ENCODE assay signal across 10 cellular contexts in genomic region chr21:44867999-44868700, GRCh38. TPM values are rescaled to one million over a fixed set of nuclear protein-coding genes. Genes with fewer than 3 reads are reported as not detected.
A peak's percentile ranks its signal among the peaks of the same experiment; 100 is the strongest.
DNase-seq lines count a peak whose midpoint lies in the region; ATAC-seq and TF ChIP-seq lines count a peak whose summit lies in the region.
"Had no signal": no experiment of that assay in that cellular context is flagged by ENCODE, and none has a peak within 500 bp of the region (broad histone marks: within the 10 kb centered on the region; RNA-seq: fewer than 3 reads in every experiment).

No MANE protein-coding gene starts in this region.

- peaks cover 20% of the 10 kb centered on the region for H3K36me3 Mint-ChIP-seq in WTC11

- peaks cover 73% of the 10 kb centered on the region for H3K4me1 ChIP-seq in effector memory CD4-positive, alpha-beta T cell (ENCODE audit: control insufficient read depth, insufficient read depth, low read length, poor library complexity, severe bottlenecking)
- peaks cover 0 to 80% (median 73%) of the 10 kb centered on the region in 4 donors for H3K4me1 ChIP-seq in sigmoid colon

- peak overlapping the region; percentile 64 for H3K27ac ChIP-seq in effector memory CD4-positive, alpha-beta T cell (ENCODE audit: insufficient read depth, low read length, poor library complexity, severe bottlenecking)
- H3K27ac ChIP-seq in sigmoid colon: peak overlapping the region; percentile 95 to 98 (median 98)
- H3K27ac ChIP-seq: epithelial cell of prostate had no signal

- H3K9me3 Mint-ChIP-seq in WTC11: no peaks in the 10 kb centered on the region

- H3K36me3 ChIP-seq in effector memory CD4-positive, alpha-beta T cell (ENCODE audit: control insufficient read depth, insufficient read depth, low read length): peaks cover 19% of the 10 kb centered on the region
- H3K36me3 ChIP-seq in sigmoid colon: peaks cover 5 to 25% (median 17%) of the 10 kb centered on the region in 4 donors

- DNase-seq in GM12865 (ENCODE audit: low read depth) (peak; percentile 30), WTC11 (ENCODE audit: low spot score) (no peak), sigmoid colon (peak; percentile 60), globus pallidus (ENCODE audit: low spot score) (no peak), OCI-M2 (lab: John Stamatoyannopoulos, UW; ENCODE audit: unreplicated experiment) (no peak), putamen (ENCODE audit: low spot score) (no peak)
- peak; percentile 52 to 59 (median 56) for DNase-seq in effector memory CD4-positive, alpha-beta T cell
- DNase-seq: KG1 had no signal

- peak overlapping the region; percentile 43; the same call in 1 of the 2 replicates for H3K27ac Mint-ChIP-seq in WTC11

- intact Hi-C loops in sigmoid colon (cut with DNase I): loop anchor here (5.0 kb wide), 1 partner anchor 66 kb away; the partner anchor contains the start of gene UBE2G2

- CTCF ChIA-PET in WTC11 (lab: Charles Lee): no interaction called here

- H3K9me3 ChIP-seq in effector memory CD4-positive, alpha-beta T cell (ENCODE audit: control insufficient read depth, low read length): no peaks in the 10 kb centered on the region
- no peaks in the 10 kb centered on the region for H3K9me3 ChIP-seq in sigmoid colon

- no peak for ATAC-seq in WTC11
- no peak for ATAC-seq in HG03196 (IDR thresholded peaks at IDR 0.05; ENCODE audit: unreplicated experiment)

- TF ChIP-seq POLR2A in sigmoid colon (IDR thresholded peaks at IDR 0.05): no peak

- POLR2A ChIA-PET in WTC11 (lab: Charles Lee): no interaction called here

- 66 to 86% methylated on average over 12 of the region's 12 CpGs for WGBS in sigmoid colon, 2 donors

- TF ChIP-seq CTCF in GM12865 (IDR thresholded peaks at IDR 0.05; ENCODE audit: insufficient read depth, low read depth, low read length, missing control alignments): no peak
- no peak for TF ChIP-seq CTCF in WTC11 (IDR thresholded peaks at IDR 0.05)
- no peak for TF ChIP-seq CTCF in sigmoid colon (IDR thresholded peaks at IDR 0.05)

- H3K4me3 Mint-ChIP-seq in WTC11: no peak overlapping the region

- H3K4me3 ChIP-seq in GM12865 (ENCODE audit: low read depth, low read length) (no peak overlapping the region), sigmoid colon (no peak overlapping the region)
- peak overlapping the region; percentile 1 for H3K4me3 ChIP-seq in effector memory CD4-positive, alpha-beta T cell (ENCODE audit: insufficient read depth, low read depth, low read length, poor library complexity, severe bottlenecking)

- no peak for TF ChIP-seq EP300 in sigmoid colon (IDR thresholded peaks at IDR 0.05)

- H3K4me1 Mint-ChIP-seq in WTC11: peaks cover 49% of the 10 kb centered on the region

- H3K27me3 ChIP-seq in effector memory CD4-positive, alpha-beta T cell (replicated peaks; ENCODE audit: control insufficient read depth, insufficient read depth, low read length, poor library complexity, severe bottlenecking): no peaks in the 10 kb centered on the region
- no peaks in the 10 kb centered on the region for H3K27me3 ChIP-seq in sigmoid colon

- H3K27me3 Mint-ChIP-seq in WTC11 (ENCODE audit: low read depth): no peaks in the 10 kb centered on the region; the same call in 1 of the 2 replicates

TF ChIP-seq in WTC11, 78 proteins besides CTCF, POLR2A, EP300 and RAD21 (continues in another document):
- TF ChIP-seq ZNF219 (CRISPR knock-in tag; IDR thresholded peaks at IDR 0.05; ENCODE audit: borderline replicate concordance): no peak
- no peak for TF ChIP-seq ARID4B (CRISPR knock-in tag; IDR thresholded peaks at IDR 0.05; ENCODE audit: borderline replicate concordance)
- TF ChIP-seq CDX4 (CRISPR knock-in tag; IDR thresholded peaks at IDR 0.05; ENCODE audit: borderline replicate concordance): no peak
- TF ChIP-seq CREM (CRISPR knock-in tag; IDR thresholded peaks at IDR 0.05): no peak
- TF ChIP-seq E2F1 (CRISPR knock-in tag; IDR thresholded peaks at IDR 0.05): no peak
- no peak for TF ChIP-seq AFF4 (CRISPR knock-in tag; IDR thresholded peaks at IDR 0.05; ENCODE audit: borderline replicate concordance)
- TF ChIP-seq MYBL2 (CRISPR knock-in tag; IDR thresholded peaks at IDR 0.05): no peak
- TF ChIP-seq ZMAT4 (CRISPR knock-in tag; IDR thresholded peaks at IDR 0.05): no peak

RNA-seq across cellular contexts. Expression of gene PTTG1IP, which starts 5.3 kb away (rescaled TPM):
- total RNA-seq in WTC11 (2021) (96.0 to 117 TPM (median 112 TPM) in 3 replicates), sigmoid colon (100 to 1,000 TPM; 158 to 208 (median 188) TPM)
- 100 to 1,000 TPM in 1 of 3 donors, 10 to 100 TPM in 2; 49.7 to 146 (median 59.5) TPM for polyA plus RNA-seq in sigmoid colon

RNA-seq across cellular contexts. Expression of gene SUMO3, which starts 50.3 kb away (rescaled TPM):
- total RNA-seq in WTC11 (2021) (81.7 to 86.3 TPM (median 85.4 TPM) in 3 replicates), sigmoid colon (10 to 100 TPM; 52.4 to 60.1 (median 57.9) TPM)
- polyA plus RNA-seq in sigmoid colon: 100 to 1,000 TPM in 2 of 3 donors, 10 to 100 TPM in 1; 67.8 to 104 (median 103) TPM

RNA-seq across cellular contexts. Expression of gene ITGB2, which starts 52.5 kb away (rescaled TPM):
- total RNA-seq in WTC11 (2021) (1.0 to 1.5 TPM (median 1.5 TPM) in 3 replicates), sigmoid colon (10 to 100 TPM; 14.7 to 82.0 (median 48.5) TPM)
- 100 to 1,000 TPM in 1 of 3 donors, 10 to 100 TPM in 2; 21.0 to 103 (median 60.5) TPM for polyA plus RNA-seq in sigmoid colon

Comparison
In these comparisons a context has a peak if more than half of its experiments do, and no peak if none do; other contexts are left out.
1. DNase-seq: peak in GM12865 (single experiment), effector memory CD4-positive, alpha-beta T cell (3 of 3) and sigmoid colon (single experiment); none in WTC11 (single experiment), globus pallidus (single experiment), OCI-M2 (single experiment) and putamen (single experiment).